1 cellular context compared by ENCODE assay signal in genomic region chr10:104049497-104050250, GRCh38.
TF ChIP-seq lines count a peak whose summit lies in the region.

No MANE protein-coding gene starts in this region.

TF ChIP-seq in SK-N-SH treated with all-trans-retinoic acid at 6 μM for 48 hours, 23 proteins besides CTCF, POLR2A, EP300 and RAD21 (continued from another document):
- TF ChIP-seq PATZ1 (CRISPR knock-in tag; IDR thresholded peaks at IDR 0.05; ENCODE audit: borderline replicate concordance), result no peak
- no peak for TF ChIP-seq ZNF70 (CRISPR knock-in tag; IDR thresholded peaks at IDR 0.05)
- no peak for TF ChIP-seq GLIS3 (CRISPR knock-in tag; IDR thresholded peaks at IDR 0.05)
- TF ChIP-seq ZC3H10 (CRISPR knock-in tag; IDR thresholded peaks at IDR 0.05), result no peak
- TF ChIP-seq CSDC2 (CRISPR knock-in tag; IDR thresholded peaks at IDR 0.05), result no peak
- no peak for TF ChIP-seq POU6F1 (CRISPR knock-in tag; IDR thresholded peaks at IDR 0.05; ENCODE audit: borderline replicate concordance, low read depth)
- TF ChIP-seq ZNF8 (CRISPR knock-in tag; IDR thresholded peaks at IDR 0.05), result no peak
- no peak for TF ChIP-seq CREB5 (CRISPR knock-in tag; IDR thresholded peaks at IDR 0.05; ENCODE audit: low read depth)
- no peak for TF ChIP-seq RARB (CRISPR knock-in tag; IDR thresholded peaks at IDR 0.05)
- TF ChIP-seq SNAI2 (CRISPR knock-in tag; IDR thresholded peaks at IDR 0.05), result no peak
